ENCODE assay signal across 8 cellular contexts in the genomic region with DNA sequence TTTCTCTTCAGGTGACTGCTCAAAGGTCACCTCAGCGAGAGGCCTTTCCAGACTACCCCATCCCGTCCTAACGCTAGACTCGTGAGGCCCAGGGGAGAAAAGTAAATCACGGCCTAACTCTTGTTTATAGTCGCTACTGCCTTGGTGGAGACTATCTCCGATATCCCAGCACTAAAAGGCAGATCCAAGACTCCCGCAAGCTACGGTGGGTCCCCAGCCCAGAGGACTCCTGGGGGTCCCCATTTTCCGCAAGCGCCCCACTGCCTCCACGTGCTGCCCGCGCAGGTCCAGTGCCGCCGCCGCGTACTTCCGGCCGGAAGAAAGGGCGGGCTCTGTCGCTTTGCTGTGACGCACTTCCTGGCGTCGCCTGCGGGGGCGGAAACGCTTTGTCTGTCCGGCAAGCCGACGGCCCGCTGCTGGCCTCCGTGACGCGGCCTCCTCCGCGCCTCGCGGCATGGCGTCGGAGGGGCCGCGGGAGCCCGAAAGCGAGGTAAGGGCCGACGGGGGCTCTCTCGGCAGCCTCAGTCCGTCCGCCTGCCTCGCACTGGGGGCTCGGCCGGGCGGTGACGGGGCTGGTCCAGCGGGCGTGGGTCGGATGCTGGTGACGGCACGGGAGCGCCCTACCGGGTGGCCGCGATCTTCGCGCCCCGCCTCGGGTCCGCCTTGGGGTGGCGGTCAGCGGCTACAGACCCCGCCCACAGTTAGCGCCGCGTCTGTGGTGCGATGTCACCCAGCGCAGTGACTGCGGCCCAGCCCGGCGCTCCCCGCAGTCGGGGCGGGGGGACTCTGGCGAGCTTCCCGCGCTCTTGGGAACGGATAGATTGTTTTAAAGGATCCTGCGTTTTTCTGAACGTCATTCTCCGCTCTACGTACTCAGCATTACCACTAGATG. TPM values are rescaled to one million over a fixed set of nuclear protein-coding genes. Genes with fewer than 3 reads are reported as not detected.
DNase-seq lines count a peak whose midpoint lies in the region; ATAC-seq and TF ChIP-seq lines count a peak whose summit lies in the region.

A gene with protein sequence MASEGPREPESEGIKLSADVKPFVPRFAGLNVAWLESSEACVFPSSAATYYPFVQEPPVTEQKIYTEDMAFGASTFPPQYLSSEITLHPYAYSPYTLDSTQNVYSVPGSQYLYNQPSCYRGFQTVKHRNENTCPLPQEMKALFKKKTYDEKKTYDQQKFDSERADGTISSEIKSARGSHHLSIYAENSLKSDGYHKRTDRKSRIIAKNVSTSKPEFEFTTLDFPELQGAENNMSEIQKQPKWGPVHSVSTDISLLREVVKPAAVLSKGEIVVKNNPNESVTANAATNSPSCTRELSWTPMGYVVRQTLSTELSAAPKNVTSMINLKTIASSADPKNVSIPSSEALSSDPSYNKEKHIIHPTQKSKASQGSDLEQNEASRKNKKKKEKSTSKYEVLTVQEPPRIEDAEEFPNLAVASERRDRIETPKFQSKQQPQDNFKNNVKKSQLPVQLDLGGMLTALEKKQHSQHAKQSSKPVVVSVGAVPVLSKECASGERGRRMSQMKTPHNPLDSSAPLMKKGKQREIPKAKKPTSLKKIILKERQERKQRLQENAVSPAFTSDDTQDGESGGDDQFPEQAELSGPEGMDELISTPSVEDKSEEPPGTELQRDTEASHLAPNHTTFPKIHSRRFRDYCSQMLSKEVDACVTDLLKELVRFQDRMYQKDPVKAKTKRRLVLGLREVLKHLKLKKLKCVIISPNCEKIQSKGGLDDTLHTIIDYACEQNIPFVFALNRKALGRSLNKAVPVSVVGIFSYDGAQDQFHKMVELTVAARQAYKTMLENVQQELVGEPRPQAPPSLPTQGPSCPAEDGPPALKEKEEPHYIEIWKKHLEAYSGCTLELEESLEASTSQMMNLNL (plus strand): TSS at position 378 of the 892 bp plus-strand sequence. CDS start 77 bp downstream, at position 455.

- TF ChIP-seq POLR2A in Raji (IDR thresholded peaks at IDR 0.05; ENCODE audit: insufficient read depth, low read depth, low read length): peak; percentile 87

- H4K20me1 ChIP-seq in Loucy (ENCODE audit: insufficient read depth, low read length, poor library complexity, severe bottlenecking): peaks cover 59% of the 10 kb centered on the region

- H3F3A ChIP-seq in Loucy (ENCODE audit: low read depth): peaks cover 36% of the 10 kb centered on the region

- H3K9me2 ChIP-seq in Loucy (replicated peaks; ENCODE audit: low read depth, low read length): no peaks in the 10 kb centered on the region

- peak within 1 kb of the TSS; percentile 90 for H3K4me3 Mint-ChIP-seq in natural killer cell treated with Interleukin-12 subunit alpha and Interleukin-12 subunit beta and Interleukin-15 and Interleukin-18, amount 100 ng/mL, for 72 hours

- peak within 1 kb of the TSS; percentile 90 to 97 for H3K27ac Mint-ChIP-seq in natural killer cell treated with Interleukin-12 subunit alpha and Interleukin-12 subunit beta and Interleukin-15 and Interleukin-18, amount 100 ng/mL, for 72 hours

- H3K36me3 Mint-ChIP-seq in natural killer cell treated with Interleukin-12 subunit alpha and Interleukin-12 subunit beta and Interleukin-15 and Interleukin-18, amount 100 ng/mL, for 72 hours: peaks cover 17% of the 10 kb centered on the region

- H3K4me2 ChIP-seq in Loucy (ENCODE audit: low read depth, low read length, poor library complexity, severe bottlenecking): peak within 1 kb of the TSS; percentile 90

- in situ Hi-C loops in G401 (cut with HindIII; ENCODE audit: low sequenced_read_pairs): no loop called here

- H3K4me1 Mint-ChIP-seq in natural killer cell treated with Interleukin-12 subunit alpha and Interleukin-12 subunit beta and Interleukin-15 and Interleukin-18, amount 100 ng/mL, for 72 hours (ENCODE audit: low read depth in 2 of 2): peaks cover 33 to 64% of the 10 kb centered on the region in 2 donors

- peak within 1 kb of the TSS; percentile 52 for H2AFZ ChIP-seq in Loucy (ENCODE audit: low read length)

- H3K79me2 ChIP-seq in Loucy (ENCODE audit: insufficient read depth, low read length): peaks cover 92% of the 10 kb centered on the region

- peak; percentile 98 for ATAC-seq in natural killer cell treated with Interleukin-12 subunit alpha and Interleukin-12 subunit beta and Interleukin-15 and Interleukin-18, amount 100 ng/mL, for 72 hours
- ATAC-seq in stimulated activated naive CD8-positive, alpha-beta T cell treated with anti-CD3 and anti-CD28 coated beads, Interleukin-15, Interleukin-2, amounts not matched to agents 100 U/mL and 50 U/mL, for 24 hours: peak; percentile 91

- H3K4me1 ChIP-seq in Loucy (ENCODE audit: insufficient read depth, low read length, poor library complexity, severe bottlenecking): peaks cover 60% of the 10 kb centered on the region

- peak within 1 kb of the TSS; percentile 89 for H3K9ac ChIP-seq in Loucy (ENCODE audit: low read depth, low read length, poor library complexity, severe bottlenecking)

- H3K9me3 Mint-ChIP-seq in natural killer cell treated with Interleukin-12 subunit alpha and Interleukin-12 subunit beta and Interleukin-15 and Interleukin-18, amount 100 ng/mL, for 72 hours: no peaks in the 10 kb centered on the region

- H3K27me3 Mint-ChIP-seq in natural killer cell treated with Interleukin-12 subunit alpha and Interleukin-12 subunit beta and Interleukin-15 and Interleukin-18, amount 100 ng/mL, for 72 hours: no peaks in the 10 kb centered on the region

- H3K9me3 ChIP-seq in Loucy (ENCODE audit: insufficient read depth, low read depth, low read length): no peaks in the 10 kb centered on the region

- peak; percentile 79; the same call in 1 of the 2 replicates for TF ChIP-seq CTCF in Loucy (conservative IDR thresholded peaks at IDR 0.05; ENCODE audit: low read length)

- DNase-seq in G401 (ENCODE audit: low spot score) (peak; percentile 98), H7 (peak; percentile 94), fibroblast of peridontal ligament (ENCODE audit: extremely low read depth) (peak; percentile 99)
- peak; percentile 91 for DNase-seq in activated T-helper 9 cell treated with anti-CD3 and anti-CD28 coated beads, Interleukin-2, amount 50 U/mL, for 16 hours (ENCODE audit: low read depth)
- peak; percentile 98 for DNase-seq in natural killer cell treated with Interleukin-12 subunit alpha and Interleukin-12 subunit beta and Interleukin-15 and Interleukin-18, amount 100 ng/mL, for 72 hours (ENCODE audit: low spot score)
- DNase-seq in stimulated activated naive CD8-positive, alpha-beta T cell treated with anti-CD3 and anti-CD28 coated beads, Interleukin-15, Interleukin-2, amounts not matched to agents 100 U/mL and 50 U/mL, for 24 hours: peak; percentile 97

- H3K36me3 ChIP-seq in H7 (replicated peaks; ENCODE audit: control insufficient read depth, insufficient read depth, low read length) (peaks cover 17% of the 10 kb centered on the region), Loucy (ENCODE audit: insufficient read depth, low read length) (peaks cover 47% of the 10 kb centered on the region)

- H3K27me3 ChIP-seq in H7 (ENCODE audit: control insufficient read depth, insufficient read depth, low read length) (no peaks in the 10 kb centered on the region), Loucy (ENCODE audit: insufficient read depth, low read length, poor library complexity, severe bottlenecking) (no peaks in the 10 kb centered on the region)

- H3K4me3 ChIP-seq in H7 (ENCODE audit: insufficient read depth, low read depth, low read length) (peak within 1 kb of the TSS; percentile 85), Loucy (ENCODE audit: low read length, poor library complexity, severe bottlenecking) (peak within 1 kb of the TSS; percentile 98)

RNA-seq across cellular contexts. Expression of the gene that starts here (rescaled TPM):
- 16.9 and 38.8 TPM in 2 replicates for total RNA-seq in G401 (2014; rRNA removed; shearing (Covaris generic))
- 51.6 and 74.8 TPM in 2 replicates for total RNA-seq in H7 (2014; rRNA removed; shearing (Covaris generic))
- total RNA-seq in natural killer cell treated with Interleukin-12 subunit alpha and Interleukin-12 subunit beta and Interleukin-15 and Interleukin-18, amount 100 ng/mL, for 72 hours: 10 to 100 TPM; 43.1 to 63.6 TPM

Comparison
In these comparisons a context has a peak if more than half of its experiments do, and no peak if none do; other contexts are left out.
1. Peak in every context shown above with its lines: DNase-seq, ATAC-seq and H3K4me3 ChIP-seq.